ENCODE assay signal across 1 cellular context in genomic region chr7:31002256-31002655, GRCh38.
TF ChIP-seq lines count a peak whose summit lies in the region.

No MANE protein-coding gene starts in this region.

TF ChIP-seq in SK-N-SH, 30 proteins besides CTCF, POLR2A, EP300 and RAD21 (continued from another document):
- TF ChIP-seq USF2 (IDR thresholded peaks at IDR 0.05; ENCODE audit: borderline replicate concordance, low read depth, low read length) (no peak), TCF12 (IDR thresholded peaks at IDR 0.05) (peak; percentile 33; the same call in 1 of the 2 replicates), FOXJ3 (CRISPR knock-in tag; IDR thresholded peaks at IDR 0.05) (no peak), USF1 (IDR thresholded peaks at IDR 0.05; ENCODE audit: borderline replicate concordance, low read depth) (peak; percentile 61; the same call in 1 of the 2 replicates), MAX (IDR thresholded peaks at IDR 0.05; ENCODE audit: low read depth) (no peak)
